Comparison of ENCODE assay signal across 15 cellular contexts in the genomic region with DNA sequence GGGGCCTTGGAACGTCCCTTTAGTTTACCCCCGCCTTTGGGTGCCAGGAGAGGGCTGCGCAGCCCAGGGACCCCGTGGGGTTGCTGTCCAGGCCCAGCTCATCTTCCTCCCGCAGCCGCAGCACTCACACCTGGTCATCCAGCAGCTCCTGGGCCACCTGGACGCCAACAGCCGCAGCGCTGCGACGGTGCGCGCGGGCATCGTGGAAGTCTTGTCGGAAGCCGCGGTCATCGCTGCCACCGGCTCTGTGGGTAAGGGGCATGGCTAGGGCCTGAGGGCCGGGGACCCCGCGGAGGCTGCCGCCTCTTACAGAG. TPM values are rescaled to one million over a fixed set of nuclear protein-coding genes. Genes with fewer than 3 reads are reported as not detected.
A peak's percentile ranks its signal among the peaks of the same experiment; 100 is the strongest.
DNase-seq lines count a peak whose midpoint lies in the region; ATAC-seq, FAIRE-seq and TF ChIP-seq lines count a peak whose summit lies in the region.
"Had no signal": no experiment of that assay in that cellular context is flagged by ENCODE, and none has a peak within 500 bp of the region (broad histone marks: within the 10 kb centered on the region; RNA-seq: fewer than 3 reads in every experiment).

No MANE protein-coding gene starts in this region.

- no peak overlapping the region for H2AFZ ChIP-seq in keratinocyte (ENCODE audit: control insufficient read depth, low read length)

- H3K9me3 ChIP-seq in keratinocyte (ENCODE audit: control insufficient read depth, low read depth, low read length) = no peaks in the 10 kb centered on the region
- H3K9me3 ChIP-seq: vagina had no signal

- dilution Hi-C loops in keratinocyte (cut with MboI; ENCODE audit: extremely low pct_ligation_motif_present, low sequenced_read_pairs) = no loop called here

- peaks cover 11% of the 10 kb centered on the region for H3K4me1 Mint-ChIP-seq in activated T-cell treated with anti-CD3 and anti-CD28 coated beads, Interleukin-2, amount 50 U/mL, for 4 hours (ENCODE audit: low read depth)
- peaks cover 3% of the 10 kb centered on the region for H3K4me1 Mint-ChIP-seq in activated CD8-positive, alpha-beta T cell treated with anti-CD3 and anti-CD28 coated beads for 36 hours (ENCODE audit: low read depth)
- H3K4me1 Mint-ChIP-seq in stimulated activated naive CD8-positive, alpha-beta T cell treated with anti-CD3 and anti-CD28 coated beads, Interleukin-15, amount 100 ng/mL, for 72 hours = peaks cover 20% of the 10 kb centered on the region

- H3K27me3 Mint-ChIP-seq in activated T-cell treated with anti-CD3 and anti-CD28 coated beads, Interleukin-2, amount 50 U/mL, for 4 hours (ENCODE audit: low read depth) = peaks cover 51% of the 10 kb centered on the region
- H3K27me3 Mint-ChIP-seq in activated CD8-positive, alpha-beta T cell treated with anti-CD3 and anti-CD28 coated beads for 36 hours = peaks cover 41% of the 10 kb centered on the region
- H3K27me3 Mint-ChIP-seq in stimulated activated naive CD8-positive, alpha-beta T cell treated with anti-CD3 and anti-CD28 coated beads, Interleukin-15, amount 100 ng/mL, for 72 hours = peaks cover 70% of the 10 kb centered on the region

- H3K36me3 ChIP-seq in keratinocyte (ENCODE audit: control insufficient read depth in 2 of 2, extremely low read depth in 1 of 2, insufficient read depth in 2 of 2, low read length in 2 of 2) = no peaks in the 10 kb centered on the region
- H3K36me3 ChIP-seq: vagina had no signal

- intact Hi-C loops in activated CD8-positive, alpha-beta T cell treated with anti-CD3 and anti-CD28 coated beads for 36 hours (cut with micrococcal nuclease) = loop anchor here (2.0 kb wide), 1 partner anchor 156 kb away; no protein-coding TSS in a partner anchor

- peaks cover 43% of the 10 kb centered on the region for H3K27me3 ChIP-seq in keratinocyte (ENCODE audit: control insufficient read depth, extremely low read depth, insufficient read depth, low read length)
- H3K27me3 ChIP-seq: vagina had no signal

- DNase-seq in activated T-cell treated with anti-CD3 and anti-CD28 coated beads, Interleukin-2, amount 50 U/mL, for 4 hours = no peak
- DNase-seq in activated T-cell treated with anti-CD3 and anti-CD28 coated beads, Interleukin-2, amount 50 U/mL, for 1 hour = no peak
- no peak for DNase-seq in activated CD8-positive, alpha-beta T cell treated with anti-CD3 and anti-CD28 coated beads for 36 hours
- DNase-seq in keratinocyte (ENCODE audit: low read depth, low spot score) = no peak
- DNase-seq in stimulated activated naive CD8-positive, alpha-beta T cell treated with anti-CD3 and anti-CD28 coated beads, Interleukin-15, amount 100 ng/mL, for 72 hours = no peak
- no peak for DNase-seq in kidney tubule cell (ENCODE audit: low spot score)
- DNase-seq: activated CD8-positive, alpha-beta memory T cell treated with anti-CD3 and anti-CD28 coated beads, Interleukin-2, amount 50 U/mL, for 4 hours; NCI-H1092; NCI-H524; T1000 had no signal

- FAIRE-seq in keratinocyte (lab: Jason Lieb, UNC) = no peak
- FAIRE-seq: H54 had no signal

- H3K27ac Mint-ChIP-seq in activated CD8-positive, alpha-beta T cell treated with anti-CD3 and anti-CD28 coated beads for 36 hours = no peak overlapping the region
- H3K27ac Mint-ChIP-seq in stimulated activated naive CD8-positive, alpha-beta T cell treated with anti-CD3 and anti-CD28 coated beads, Interleukin-15, amount 100 ng/mL, for 72 hours = peak overlapping the region in 1 of 2 donors; percentile 35

- H3K9ac ChIP-seq in keratinocyte (ENCODE audit: control insufficient read depth, extremely low read depth, insufficient read depth, low read length) = no peak overlapping the region

- ATAC-seq in activated T-cell treated with anti-CD3 and anti-CD28 coated beads, Interleukin-2, amount 50 U/mL, for 4 hours = no peak
- no peak for ATAC-seq in activated CD8-positive, alpha-beta T cell treated with anti-CD3 and anti-CD28 coated beads for 36 hours
- ATAC-seq in stimulated activated naive CD8-positive, alpha-beta T cell treated with anti-CD3 and anti-CD28 coated beads, Interleukin-15, amount 100 ng/mL, for 72 hours = peak; percentile 8
- ATAC-seq in HG03159 (IDR thresholded peaks at IDR 0.05; ENCODE audit: unreplicated experiment) (no peak), GM18861 (IDR thresholded peaks at IDR 0.05; ENCODE audit: unreplicated experiment) (no peak)

- peaks cover 3% of the 10 kb centered on the region for H3K4me1 ChIP-seq in keratinocyte (ENCODE audit: control insufficient read depth, extremely low read depth, insufficient read depth, low read length)

- no peak overlapping the region for H3K27ac ChIP-seq in keratinocyte (ENCODE audit: control insufficient read depth, insufficient read depth, low read length)
- H3K27ac ChIP-seq: epithelial cell of prostate, vagina had no signal

- H3K4me2 ChIP-seq in keratinocyte (ENCODE audit: control insufficient read depth, extremely low read depth, insufficient read depth, low read depth, low read length) = peak overlapping the region; percentile 59

- peak overlapping the region in 1 of 3 experiments; percentile 39 for H3K4me3 ChIP-seq in keratinocyte (ENCODE audit: control insufficient read depth in 2 of 3, extremely low read depth in 1 of 3, insufficient read depth in 2 of 3, low read depth in 1 of 3, low read length in 3 of 3)

- H3K36me3 Mint-ChIP-seq in activated T-cell treated with anti-CD3 and anti-CD28 coated beads, Interleukin-2, amount 50 U/mL, for 4 hours (ENCODE audit: insufficient read depth) = no peaks in the 10 kb centered on the region
- H3K36me3 Mint-ChIP-seq in activated CD8-positive, alpha-beta T cell treated with anti-CD3 and anti-CD28 coated beads for 36 hours (ENCODE audit: low read depth) = no peaks in the 10 kb centered on the region

- peak overlapping the region; percentile 49 for H3K4me3 Mint-ChIP-seq in activated T-cell treated with anti-CD3 and anti-CD28 coated beads, Interleukin-2, amount 50 U/mL, for 4 hours
- peak overlapping the region; percentile 45 for H3K4me3 Mint-ChIP-seq in activated CD8-positive, alpha-beta T cell treated with anti-CD3 and anti-CD28 coated beads for 36 hours
- peak overlapping the region; percentile 73 to 84 for H3K4me3 Mint-ChIP-seq in stimulated activated naive CD8-positive, alpha-beta T cell treated with anti-CD3 and anti-CD28 coated beads, Interleukin-15, amount 100 ng/mL, for 72 hours

- CTCF ChIA-PET in activated CD8-positive, alpha-beta T cell treated with anti-CD3 and anti-CD28 coated beads for 36 hours (lab: Charles Lee) = interaction anchor here (0.6 to 8.1 kb wide), 4 partner anchors 13 to 1943 kb away, joined by 3 to 183 read pairs (median 4); no protein-coding TSS in a partner anchor

- no peak for TF ChIP-seq CTCF in activated CD8-positive, alpha-beta T cell treated with anti-CD3 and anti-CD28 coated beads for 36 hours (IDR thresholded peaks at IDR 0.05)
- no peak for TF ChIP-seq CTCF in keratinocyte (optimal IDR thresholded peaks at IDR 0.05 in 1 of 3, IDR thresholded peaks at IDR 0.05 in 1 of 3, conservative IDR thresholded peaks at IDR 0.05 in 1 of 3; ENCODE audit: extremely low read depth in 1 of 3, insufficient read depth in 2 of 3, low read length in 3 of 3)

- POLR2A ChIA-PET in activated CD8-positive, alpha-beta T cell treated with anti-CD3 and anti-CD28 coated beads for 36 hours (lab: Charles Lee) = interaction anchor here (1.2 kb wide), 1 partner anchor 156 kb away, joined by 3 read pairs; no protein-coding TSS in a partner anchor

- H3K9me3 Mint-ChIP-seq in activated T-cell treated with anti-CD3 and anti-CD28 coated beads, Interleukin-2, amount 50 U/mL, for 4 hours = no peaks in the 10 kb centered on the region
- H3K9me3 Mint-ChIP-seq in activated CD8-positive, alpha-beta T cell treated with anti-CD3 and anti-CD28 coated beads for 36 hours = no peaks in the 10 kb centered on the region
- no peaks in the 10 kb centered on the region for H3K9me3 Mint-ChIP-seq in stimulated activated naive CD8-positive, alpha-beta T cell treated with anti-CD3 and anti-CD28 coated beads, Interleukin-15, amount 100 ng/mL, for 72 hours

- H3K9me1 ChIP-seq in keratinocyte (ENCODE audit: control insufficient read depth, extremely low read depth, insufficient read depth, low read length) = no peaks in the 10 kb centered on the region

- no peaks in the 10 kb centered on the region for H4K20me1 ChIP-seq in keratinocyte (ENCODE audit: control insufficient read depth, extremely low read depth, insufficient read depth, low read length)

- no peaks in the 10 kb centered on the region for H3K79me2 ChIP-seq in keratinocyte (ENCODE audit: control insufficient read depth, insufficient read depth, low read length)

RNA-seq across cellular contexts. Expression of a gene that starts 37.2 kb away (rescaled TPM):
- total RNA-seq in activated T-cell treated with anti-CD3 and anti-CD28 coated beads, Interleukin-2, amount 50 U/mL, for 4 hours = 1 to 10 TPM; 4.4 to 5.6 (median 5.2) TPM
- total RNA-seq in activated CD8-positive, alpha-beta T cell treated with anti-CD3 and anti-CD28 coated beads for 36 hours = 1 to 10 TPM; 5.1 to 5.5 TPM
- 0.13 TPM in 1 of 3 replicates, not detected in the others for polyA plus RNA-seq in keratinocyte
- polyA plus RNA-seq in keratinocyte (2011; ENCODE audit: low read depth) = not detected
- 0.08 TPM in 1 of 2 replicates, not detected in the other for polyA plus RNA-seq in keratinocyte (2011; cell fraction: cytosol; rRNA removed)
- polyA plus RNA-seq in keratinocyte (2011; cell fraction: nucleus; rRNA removed) = not detected in 2 replicates
- polyA plus RNA-seq in keratinocyte (2012; ENCODE audit: low replicate concordance) = 0.24 TPM in 1 of 2 replicates, not detected in the other
- polyA minus RNA-seq in keratinocyte = not detected in 3 replicates
- polyA minus RNA-seq in keratinocyte (2011; cell fraction: cytosol; rRNA and poly(A)+ RNA removed) = not detected
- polyA minus RNA-seq in keratinocyte (2011; cell fraction: nucleus; rRNA and poly(A)+ RNA removed) = not detected in 2 replicates
